19 cellular contexts compared by ENCODE assay signal in the genomic region with DNA sequence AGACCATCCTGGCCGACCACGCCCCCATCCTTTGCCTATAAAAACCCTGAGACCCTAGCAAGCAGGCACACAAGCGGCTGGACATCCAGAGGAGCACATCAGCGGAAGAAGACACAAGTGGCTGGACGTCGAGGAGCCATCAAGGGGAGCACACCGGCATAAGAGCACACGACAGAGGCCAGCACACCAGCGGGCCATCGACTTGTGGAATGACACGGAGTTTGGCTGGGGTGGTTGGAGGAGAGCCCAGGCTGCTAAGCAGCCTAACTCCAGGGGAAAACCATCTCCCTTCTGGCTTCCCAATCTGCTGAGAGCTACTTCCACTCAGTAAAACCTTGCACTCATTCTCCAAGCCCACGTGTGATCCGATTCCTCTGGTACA.
A peak's percentile ranks its signal among the peaks of the same experiment; 100 is the strongest.
DNase-seq lines count a peak whose midpoint lies in the region; ATAC-seq lines count a peak whose summit lies in the region.
"Had no signal": no experiment of that assay in that cellular context is flagged by ENCODE, and none has a peak within 500 bp of the region (broad histone marks: within the 10 kb centered on the region; RNA-seq: fewer than 3 reads in every experiment).

No MANE protein-coding gene starts in this region.

- DNase-seq in Ammon's horn (ENCODE audit: low spot score) (peak; percentile 64), caudate nucleus (lab: John Stamatoyannopoulos, UW) (peak in 2 of 61 donors; percentile 42 to 53), globus pallidus (ENCODE audit: low spot score) (peak; percentile 39), medulla oblongata (ENCODE audit: extremely low spot score) (peak; percentile 61), DMS 273 treated with DMSO at 0.1 percent for 48 hours (lab: John Stamatoyannopoulos, UW) (no peak), NCI-H524 (lab: John Stamatoyannopoulos, UW) (no peak)
- DNase-seq: AML-193, DMS79, NCI-H1092 treated with DMSO at 0.1 percent for 48 hours, NCI-H2081, NCI-H2171, NCI-H345, NCI-H524 treated with DMSO at 0.1 percent for 48 hours, Peyer's patch had no signal

- peak overlapping the region; percentile 24 for H3K27ac ChIP-seq in caudate nucleus (ENCODE audit: low read depth, low read length)
- H3K27ac ChIP-seq: C4-2B, HL-60, KMS-11, Peyer's patch had no signal

- ATAC-seq in GM18873 (IDR thresholded peaks at IDR 0.05; ENCODE audit: low FRiP score, unreplicated experiment) (no peak), GM18909 (IDR thresholded peaks at IDR 0.05; ENCODE audit: poor library complexity, unreplicated experiment) (no peak)

Comparison
In these comparisons a context has a peak if more than half of its experiments do, and no peak if none do; other contexts are left out.
1. DNase-seq: peak in Ammon's horn (single experiment), globus pallidus (single experiment) and medulla oblongata (single experiment); none in DMS 273 treated with DMSO at 0.1 percent for 48 hours (single experiment) and NCI-H524 (0 of 2).